22 cellular contexts compared by ENCODE assay signal in the genomic region with DNA sequence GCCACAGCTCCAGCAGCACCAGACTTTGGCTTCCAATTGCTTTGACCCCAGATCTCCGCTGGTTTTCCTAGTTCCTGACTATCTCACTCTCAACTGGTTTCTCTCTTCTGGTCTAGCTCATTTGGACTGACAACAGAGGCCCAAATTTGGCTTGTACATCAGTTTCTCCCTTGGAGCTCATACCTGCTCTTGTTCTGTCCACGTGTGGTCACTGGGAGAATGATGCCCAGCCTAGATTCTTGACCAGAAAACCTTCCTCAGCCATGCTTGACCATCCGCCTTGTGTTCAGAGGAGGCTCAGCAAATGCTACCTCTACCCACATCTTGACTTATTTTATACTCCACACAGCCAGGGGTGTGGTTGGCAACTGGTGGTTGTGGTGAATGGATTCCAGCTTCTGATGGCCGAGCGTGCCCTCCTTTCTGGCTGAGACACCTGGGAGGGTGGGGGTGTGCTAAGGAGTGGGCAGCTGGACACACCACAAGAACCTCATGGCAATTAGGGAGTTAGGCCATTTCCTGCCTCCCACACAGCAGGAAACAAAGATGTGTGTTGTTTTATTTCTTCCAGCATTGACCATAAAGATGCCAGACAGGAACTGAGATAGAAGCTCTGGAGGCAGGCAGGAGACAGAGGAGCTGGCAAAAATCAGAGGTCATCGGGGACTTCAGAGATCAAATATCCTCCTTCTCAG.
DNase-seq lines count a peak whose midpoint lies in the region; ATAC-seq and TF ChIP-seq lines count a peak whose summit lies in the region.
"Had no signal": no experiment of that assay in that cellular context is flagged by ENCODE, and none has a peak within 500 bp of the region (broad histone marks: within the 10 kb centered on the region; RNA-seq: fewer than 3 reads in every experiment).

No MANE protein-coding gene starts in this region.

- ATAC-seq in HG02840 (IDR thresholded peaks at IDR 0.05; ENCODE audit: low FRiP score, unreplicated experiment) (no peak), left colon (no peak)
- ATAC-seq in activated T-helper 17 cell treated with anti-CD3 and anti-CD28 coated beads, Interleukin-2, amount 50 U/mL, for 72 hours (replicated peaks): no peak
- ATAC-seq: GM12878, GM23338, lower lobe of right lung, T-cell, upper lobe of right lung had no signal

- H3K27me3 Mint-ChIP-seq in activated T-helper 17 cell treated with anti-CD3 and anti-CD28 coated beads, Interleukin-2, amount 50 U/mL, for 72 hours: peaks cover 15% of the 10 kb centered on the region

- no peaks in the 10 kb centered on the region for H3K9me3 Mint-ChIP-seq in activated T-helper 17 cell treated with anti-CD3 and anti-CD28 coated beads, Interleukin-2, amount 50 U/mL, for 72 hours
- H3K9me3 Mint-ChIP-seq: T-cell had no signal

- no peak overlapping the region for H3K4me3 Mint-ChIP-seq in activated T-helper 17 cell treated with anti-CD3 and anti-CD28 coated beads, Interleukin-2, amount 50 U/mL, for 72 hours
- H3K4me3 Mint-ChIP-seq: activated naive CD8-positive, alpha-beta T cell; GM23338; T-cell had no signal

- no peaks in the 10 kb centered on the region for H3K4me1 Mint-ChIP-seq in activated T-helper 17 cell treated with anti-CD3 and anti-CD28 coated beads, Interleukin-2, amount 50 U/mL, for 72 hours
- H3K4me1 Mint-ChIP-seq: T-cell had no signal

- no peaks in the 10 kb centered on the region for H3K36me3 Mint-ChIP-seq in activated T-helper 17 cell treated with anti-CD3 and anti-CD28 coated beads, Interleukin-2, amount 50 U/mL, for 72 hours (ENCODE audit: low read depth)
- H3K36me3 Mint-ChIP-seq: activated naive CD8-positive, alpha-beta T cell; T-cell had no signal

- TF ChIP-seq CTCF in cardiac fibroblast (IDR thresholded peaks at IDR 0.05; ENCODE audit: low read depth, low read length): no peak

- intact Hi-C loops in left colon (cut with DNase I, micrococcal nuclease): no loop called here

- DNase-seq in AG20443 (ENCODE audit: low spot score) (peak; percentile 21), LoVo (ENCODE audit: low spot score) (peak; percentile 3), cardiac fibroblast (ENCODE audit: low read depth in 2 of 2) (peak; percentile 11 to 47), myocyte (ENCODE audit: low read depth) (peak; percentile 98), left colon (no peak), NCI-H1048 (lab: John Stamatoyannopoulos, UW) (no peak)
- DNase-seq: activated CD4-positive, alpha-beta T cell treated with anti-CD3 and anti-CD28 coated beads for 4 hours; DMS 273 treated with DMSO at 0.1 percent for 48 hours; Kasumi-1; lower lobe of right lung; Right ventricle myocardium superior; stimulated activated CD4-positive, alpha-beta T cell treated with anti-CD3 and anti-CD28 coated beads, Interleukin-15, amount 100 ng/mL, for 24 hours; T-cell; upper lobe of right lung had no signal

- H3K27ac Mint-ChIP-seq in activated T-helper 17 cell treated with anti-CD3 and anti-CD28 coated beads, Interleukin-2, amount 50 U/mL, for 72 hours: no peak overlapping the region
- H3K27ac Mint-ChIP-seq: activated naive CD8-positive, alpha-beta T cell; GM23338; T-cell had no signal

- H3K4me3 ChIP-seq in cardiac fibroblast (replicated peaks in 1 of 2; ENCODE audit: low read depth in 2 of 2, low read length in 2 of 2): no peak overlapping the region
- H3K4me3 ChIP-seq: BLaER1 treated with 17β-estradiol and CSF1 and Interleukin-3, amounts not matched to agents 10 nM and 100 nM; GM12878; GM23338; hepatocyte; lower lobe of right lung; right atrium auricular region; upper lobe of right lung had no signal

Comparison
In these comparisons a context has a peak if more than half of its experiments do, and no peak if none do; other contexts are left out.
1. DNase-seq: peak in AG20443 (single experiment), LoVo (single experiment), cardiac fibroblast (2 of 2) and myocyte (single experiment); none in left colon (0 of 2) and NCI-H1048 (single experiment).